In genomic region chr15:71506946-71507345, GRCh38 we compare ENCODE assay signal across 24 cellular contexts.
"Had no signal": no experiment of that assay in that cellular context is flagged by ENCODE, and none has a peak within 500 bp of the region (broad histone marks: within the 10 kb centered on the region; RNA-seq: fewer than 3 reads in every experiment).

No MANE protein-coding gene starts in this region.

- H3K9me3 ChIP-seq: esophagus muscularis mucosa, left ventricle myocardium inferior, mucosa of descending colon, stomach, thyroid gland, upper lobe of left lung had no signal

- H3K27me3 ChIP-seq: brain microvascular endothelial cell, esophagus muscularis mucosa, stomach, thyroid gland, upper lobe of left lung had no signal

- H3K4me3 ChIP-seq: esophagus muscularis mucosa, left ventricle myocardium inferior, lung, mucosa of descending colon, stomach, thyroid gland, upper lobe of left lung had no signal

- H3K36me3 ChIP-seq: brain microvascular endothelial cell, esophagus muscularis mucosa, left ventricle myocardium inferior, stomach, thyroid gland, upper lobe of left lung had no signal

- H3K27ac ChIP-seq: brain microvascular endothelial cell, esophagus muscularis mucosa, left ventricle myocardium inferior, stomach, thyroid gland, upper lobe of left lung, VCaP had no signal

- DNase-seq: activated CD4-positive, alpha-beta T cell treated with anti-CD3 and anti-CD28 coated beads for 48 hours; activated CD4-positive, alpha-beta T cell treated with anti-CD3 and anti-CD28 coated beads, Interleukin-2, amount 50 U/mL, for 48 hours; activated CD8-positive, alpha-beta memory T cell treated with anti-CD3 and anti-CD28 coated beads for 24 hours; activated effector memory CD4-positive, alpha-beta T cell treated with Interleukin-2 at 50 U/mL for 16 hours; activated naive CD4-positive, alpha-beta T cell treated with Interleukin-2 at 50 U/mL for 16 hours; aorta; brain microvascular endothelial cell; central memory CD4-positive, alpha-beta T cell; foreskin melanocyte; left ventricle myocardium inferior; mucosa of descending colon; right cardiac atrium; stimulated activated CD4-positive, alpha-beta T cell treated with anti-CD3 and anti-CD28 coated beads, Interleukin-15, amount 100 ng/mL, for 24 hours; stimulated activated CD4-positive, alpha-beta T cell treated with anti-CD3 and anti-CD28 coated beads, Interleukin-2, amount 100 ng/mL, for 24 hours; stimulated activated naive B cell treated with anti-CD40 and anti-IgM and Interleukin-4, amounts not matched to agents 10 μg/mL and 1 μg/mL and 100 μg/mL, for 72 hours; stomach; T-helper 9 cell; thyroid gland had no signal

- H3K4me1 ChIP-seq: thyroid gland had no signal

- FAIRE-seq: islet of Langerhans, TTC549 had no signal

- ATAC-seq: mucosa of descending colon; stimulated activated naive B cell treated with anti-CD40 and anti-IgM and Interleukin-4, amounts not matched to agents 10 μg/mL and 1 μg/mL and 100 μg/mL, for 72 hours had no signal
